In genomic region chr14:97977711-97978261, GRCh38 we compare ENCODE assay signal across 8 cellular contexts.
DNase-seq lines count a peak whose midpoint lies in the region; ATAC-seq, FAIRE-seq and TF ChIP-seq lines count a peak whose summit lies in the region.

No MANE protein-coding gene starts in this region.

- no peak for TF ChIP-seq CTCF in pancreas (IDR thresholded peaks at IDR 0.05)

- H3K4me1 ChIP-seq in pancreas, result peaks cover 0 to 8% (median 5%) of the 10 kb centered on the region in 3 donors

- H3K9me3 Mint-ChIP-seq in effector memory CD8-positive, alpha-beta T cell, result peaks cover 0 to 2% of the 10 kb centered on the region in 2 donors

- H3K27ac Mint-ChIP-seq in effector memory CD8-positive, alpha-beta T cell, result peak overlapping the region; percentile 92 to 94

- peak overlapping the region in 2 of 4 donors; percentile 55 to 61 for H3K27ac ChIP-seq in pancreas
- peak overlapping the region; percentile 31 for H3K27ac ChIP-seq in substantia nigra (ENCODE audit: low read depth, low read length, poor library complexity, severe bottlenecking)

- no peaks in the 10 kb centered on the region for H3K36me3 ChIP-seq in pancreas

- H3K27me3 Mint-ChIP-seq in effector memory CD8-positive, alpha-beta T cell, result no peaks in the 10 kb centered on the region

- peak overlapping the region; percentile 82 to 88 for H3K4me3 Mint-ChIP-seq in effector memory CD8-positive, alpha-beta T cell

- intact Hi-C loops in pancreas (cut with DNase I), result no loop called here

- peaks cover 35 to 41% of the 10 kb centered on the region in 2 donors for H3K4me1 Mint-ChIP-seq in effector memory CD8-positive, alpha-beta T cell (ENCODE audit: low read depth in 2 of 2)

- ATAC-seq in effector memory CD8-positive, alpha-beta T cell (replicated peaks), result peak; percentile 87
- ATAC-seq in pancreas (peak; percentile 85 to 91 (median 86)), GM18870 (IDR thresholded peaks at IDR 0.05; ENCODE audit: unreplicated experiment) (no peak), GM18861 (IDR thresholded peaks at IDR 0.05; ENCODE audit: unreplicated experiment) (no peak)

- H3K27me3 ChIP-seq in pancreas, result no peaks in the 10 kb centered on the region

- WGBS in pancreas, 2 donors, result 19 to 24% methylated on average over 17 of the region's 17 CpGs

- FAIRE-seq in pancreas (lab: Jason Lieb, UNC), result no peak

- peak overlapping the region in 3 of 4 donors; percentile 11 to 31 (median 23) for H3K4me3 ChIP-seq in pancreas

- DNase-seq in NCI-H2107 treated with DMSO at 0.1 percent for 48 hours (lab: John Stamatoyannopoulos, UW; ENCODE audit: unreplicated experiment) (peak; percentile 95), pancreas (peak; percentile 66 to 91 (median 82)), substantia nigra (lab: John Stamatoyannopoulos, UW) (peak in 47 of 49 donors; percentile 2 to 94 (median 48)), ecto neural progenitor cell (ENCODE audit: low spot score) (no peak)
- peak; percentile 34 to 58 for DNase-seq in activated CD8-positive, alpha-beta memory T cell treated with anti-CD3 and anti-CD28 coated beads for 1 hour (ENCODE audit: extremely low read depth in 1 of 2, low read depth in 1 of 2)
- peak; percentile 48 to 61 (median 59) for DNase-seq in effector memory CD8-positive, alpha-beta T cell

- peaks cover 8% of the 10 kb centered on the region for H3K36me3 Mint-ChIP-seq in effector memory CD8-positive, alpha-beta T cell (ENCODE audit: insufficient read depth)

- no peaks in the 10 kb centered on the region for H3K9me3 ChIP-seq in pancreas

Comparison
In these comparisons a context has a peak if more than half of its experiments do, and no peak if none do; other contexts are left out.
1. ATAC-seq: peak in effector memory CD8-positive, alpha-beta T cell (single experiment) and pancreas (4 of 4); none in GM18870 (single experiment) and GM18861 (single experiment).